13 cellular contexts compared by ENCODE assay signal in the genomic region with DNA sequence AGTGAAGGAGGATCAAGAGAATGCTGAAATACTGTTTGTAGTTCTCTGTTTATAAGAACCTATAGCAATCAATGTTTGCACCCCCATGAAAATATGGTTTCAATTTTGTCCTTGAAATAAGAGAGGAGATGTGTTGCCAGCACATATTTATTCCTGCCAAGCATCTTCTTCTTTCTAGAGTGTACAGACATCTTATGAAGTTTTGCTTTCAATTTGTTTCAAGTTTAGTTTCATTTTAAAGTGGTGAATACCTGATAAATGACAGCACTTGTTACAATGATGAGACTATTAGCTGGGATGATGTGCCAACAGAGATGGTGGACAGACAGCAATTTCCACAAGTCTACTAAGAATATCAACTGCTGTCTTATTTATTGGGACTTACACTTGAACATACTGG. TPM values are rescaled to one million over a fixed set of nuclear protein-coding genes. Genes with fewer than 3 reads are reported as not detected.
DNase-seq lines count a peak whose midpoint lies in the region; ATAC-seq and TF ChIP-seq lines count a peak whose summit lies in the region.
"Had no signal": no experiment of that assay in that cellular context is flagged by ENCODE, and none has a peak within 500 bp of the region (broad histone marks: within the 10 kb centered on the region; RNA-seq: fewer than 3 reads in every experiment).

No MANE protein-coding gene starts in this region.

- no peaks in the 10 kb centered on the region for H3K9me3 Mint-ChIP-seq in type B pancreatic cell
- H3K9me3 Mint-ChIP-seq: activated naive CD4-positive, alpha-beta T cell treated with anti-CD3 and anti-CD28 coated beads, Interleukin-2, amount 50 U/mL, for 72 hours had no signal

- ATAC-seq in GM19372 (IDR thresholded peaks at IDR 0.05; ENCODE audit: low read depth, unreplicated experiment) (peak; percentile 87), HG02852 (IDR thresholded peaks at IDR 0.05; ENCODE audit: unreplicated experiment) (peak; percentile 86), HG03565 (IDR thresholded peaks at IDR 0.05; ENCODE audit: unreplicated experiment) (peak; percentile 70), HG03139 (IDR thresholded peaks at IDR 0.05; ENCODE audit: unreplicated experiment) (no peak)
- ATAC-seq: Right ventricle myocardium inferior had no signal

- no peaks in the 10 kb centered on the region for H3K4me1 Mint-ChIP-seq in type B pancreatic cell (ENCODE audit: unreplicated experiment)

- no peaks in the 10 kb centered on the region for H3K27me3 Mint-ChIP-seq in type B pancreatic cell

- H3K36me3 Mint-ChIP-seq in type B pancreatic cell, result no peaks in the 10 kb centered on the region
- H3K36me3 Mint-ChIP-seq: activated naive CD4-positive, alpha-beta T cell treated with anti-CD3 and anti-CD28 coated beads, Interleukin-2, amount 50 U/mL, for 72 hours had no signal

- H3K27ac Mint-ChIP-seq in type B pancreatic cell, result no peak overlapping the region

- no peak overlapping the region for H3K4me3 Mint-ChIP-seq in type B pancreatic cell

- TF ChIP-seq CTCF in GM10266 (IDR thresholded peaks at IDR 0.05; ENCODE audit: control insufficient read depth, insufficient read depth, low read depth, missing control alignments) (no peak), type B pancreatic cell (conservative IDR thresholded peaks at IDR 0.05) (no peak)

- peak; percentile 22 for DNase-seq in GM10266 (ENCODE audit: extremely low spot score)
- no peak for DNase-seq in medulla oblongata (ENCODE audit: extremely low spot score)
- DNase-seq in mucosa of gallbladder (ENCODE audit: low spot score), result no peak
- DNase-seq in type B pancreatic cell (ENCODE audit: extremely low spot score, unreplicated experiment), result no peak
- DNase-seq: GDM1, hypothalamus, NCI-H1436 treated with DMSO at 0.1 percent for 48 hours had no signal

RNA-seq across cellular contexts. Expression of a gene that starts 39.2 kb away (rescaled TPM):
- total RNA-seq in mucosa of gallbladder, result 3.3 TPM
- total RNA-seq in type B pancreatic cell (ENCODE audit: low replicate concordance), result 22.5 and 42.0 TPM in 2 replicates
